Comparison of ENCODE assay signal across 1 cellular context in the genomic region with DNA sequence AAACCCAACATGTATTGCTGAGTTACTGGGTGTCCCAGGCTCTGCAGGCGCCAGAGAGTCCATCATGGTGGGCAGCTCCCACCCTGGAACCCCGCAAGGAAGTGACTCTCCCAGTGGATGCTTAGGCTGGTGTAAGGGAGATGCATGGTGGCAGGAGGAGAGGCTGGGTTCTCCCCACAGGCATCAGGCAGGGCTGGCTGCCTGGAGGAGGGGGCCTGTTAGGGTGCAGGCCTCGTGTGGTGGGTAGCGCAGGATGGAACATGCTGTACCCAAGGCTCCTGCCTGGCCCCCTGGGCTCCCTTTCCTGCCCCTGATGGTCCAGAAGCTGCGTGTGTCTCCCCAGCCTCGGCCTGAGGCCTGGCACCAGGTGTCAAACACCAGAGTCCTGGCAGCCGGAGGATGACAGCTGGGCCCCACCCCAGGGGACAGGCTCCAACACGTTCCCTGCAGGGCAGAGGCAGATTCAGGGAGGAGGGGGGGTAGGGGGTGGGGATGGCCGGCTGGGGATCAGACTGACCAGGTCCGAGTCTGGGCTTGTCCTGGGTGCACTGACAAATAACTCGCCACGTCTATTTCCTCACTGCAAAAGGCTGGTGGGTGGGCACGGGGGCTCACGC.
TF ChIP-seq lines count a peak whose summit lies in the region.

No MANE protein-coding gene starts in this region.

TF ChIP-seq in HepG2, 621 proteins besides CTCF, POLR2A, EP300 and RAD21:
- no peak for TF ChIP-seq MIER2 (CRISPR knock-in tag; IDR thresholded peaks at IDR 0.05)
- TF ChIP-seq, protein P1, sequence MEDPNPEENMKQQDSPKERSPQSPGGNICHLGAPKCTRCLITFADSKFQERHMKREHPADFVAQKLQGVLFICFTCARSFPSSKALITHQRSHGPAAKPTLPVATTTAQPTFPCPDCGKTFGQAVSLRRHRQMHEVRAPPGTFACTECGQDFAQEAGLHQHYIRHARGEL (CRISPR knock-in tag; IDR thresholded peaks at IDR 0.05) = peak; percentile 60; the same call in 1 of the 2 replicates
- TF ChIP-seq ZBTB7B (CRISPR knock-in tag; IDR thresholded peaks at IDR 0.05) = no peak
- 0 out of 2 replicates have a peak, but pooled peaks have one; percentile 7 for TF ChIP-seq HMG20A (CRISPR knock-in tag; IDR thresholded peaks at IDR 0.05; ENCODE audit: borderline replicate concordance)
- no peak for TF ChIP-seq HNRNPUL1 (IDR thresholded peaks at IDR 0.05; ENCODE audit: low read depth, low read length)
- 0 out of 2 replicates have a peak, but pooled peaks have one; percentile 57 for TF ChIP-seq CAMTA2 (CRISPR knock-in tag; IDR thresholded peaks at IDR 0.05; ENCODE audit: borderline replicate concordance)
- TF ChIP-seq MTA1 (CRISPR knock-in tag; IDR thresholded peaks at IDR 0.05; ENCODE audit: borderline replicate concordance) = no peak
- TF ChIP-seq, protein P2, sequence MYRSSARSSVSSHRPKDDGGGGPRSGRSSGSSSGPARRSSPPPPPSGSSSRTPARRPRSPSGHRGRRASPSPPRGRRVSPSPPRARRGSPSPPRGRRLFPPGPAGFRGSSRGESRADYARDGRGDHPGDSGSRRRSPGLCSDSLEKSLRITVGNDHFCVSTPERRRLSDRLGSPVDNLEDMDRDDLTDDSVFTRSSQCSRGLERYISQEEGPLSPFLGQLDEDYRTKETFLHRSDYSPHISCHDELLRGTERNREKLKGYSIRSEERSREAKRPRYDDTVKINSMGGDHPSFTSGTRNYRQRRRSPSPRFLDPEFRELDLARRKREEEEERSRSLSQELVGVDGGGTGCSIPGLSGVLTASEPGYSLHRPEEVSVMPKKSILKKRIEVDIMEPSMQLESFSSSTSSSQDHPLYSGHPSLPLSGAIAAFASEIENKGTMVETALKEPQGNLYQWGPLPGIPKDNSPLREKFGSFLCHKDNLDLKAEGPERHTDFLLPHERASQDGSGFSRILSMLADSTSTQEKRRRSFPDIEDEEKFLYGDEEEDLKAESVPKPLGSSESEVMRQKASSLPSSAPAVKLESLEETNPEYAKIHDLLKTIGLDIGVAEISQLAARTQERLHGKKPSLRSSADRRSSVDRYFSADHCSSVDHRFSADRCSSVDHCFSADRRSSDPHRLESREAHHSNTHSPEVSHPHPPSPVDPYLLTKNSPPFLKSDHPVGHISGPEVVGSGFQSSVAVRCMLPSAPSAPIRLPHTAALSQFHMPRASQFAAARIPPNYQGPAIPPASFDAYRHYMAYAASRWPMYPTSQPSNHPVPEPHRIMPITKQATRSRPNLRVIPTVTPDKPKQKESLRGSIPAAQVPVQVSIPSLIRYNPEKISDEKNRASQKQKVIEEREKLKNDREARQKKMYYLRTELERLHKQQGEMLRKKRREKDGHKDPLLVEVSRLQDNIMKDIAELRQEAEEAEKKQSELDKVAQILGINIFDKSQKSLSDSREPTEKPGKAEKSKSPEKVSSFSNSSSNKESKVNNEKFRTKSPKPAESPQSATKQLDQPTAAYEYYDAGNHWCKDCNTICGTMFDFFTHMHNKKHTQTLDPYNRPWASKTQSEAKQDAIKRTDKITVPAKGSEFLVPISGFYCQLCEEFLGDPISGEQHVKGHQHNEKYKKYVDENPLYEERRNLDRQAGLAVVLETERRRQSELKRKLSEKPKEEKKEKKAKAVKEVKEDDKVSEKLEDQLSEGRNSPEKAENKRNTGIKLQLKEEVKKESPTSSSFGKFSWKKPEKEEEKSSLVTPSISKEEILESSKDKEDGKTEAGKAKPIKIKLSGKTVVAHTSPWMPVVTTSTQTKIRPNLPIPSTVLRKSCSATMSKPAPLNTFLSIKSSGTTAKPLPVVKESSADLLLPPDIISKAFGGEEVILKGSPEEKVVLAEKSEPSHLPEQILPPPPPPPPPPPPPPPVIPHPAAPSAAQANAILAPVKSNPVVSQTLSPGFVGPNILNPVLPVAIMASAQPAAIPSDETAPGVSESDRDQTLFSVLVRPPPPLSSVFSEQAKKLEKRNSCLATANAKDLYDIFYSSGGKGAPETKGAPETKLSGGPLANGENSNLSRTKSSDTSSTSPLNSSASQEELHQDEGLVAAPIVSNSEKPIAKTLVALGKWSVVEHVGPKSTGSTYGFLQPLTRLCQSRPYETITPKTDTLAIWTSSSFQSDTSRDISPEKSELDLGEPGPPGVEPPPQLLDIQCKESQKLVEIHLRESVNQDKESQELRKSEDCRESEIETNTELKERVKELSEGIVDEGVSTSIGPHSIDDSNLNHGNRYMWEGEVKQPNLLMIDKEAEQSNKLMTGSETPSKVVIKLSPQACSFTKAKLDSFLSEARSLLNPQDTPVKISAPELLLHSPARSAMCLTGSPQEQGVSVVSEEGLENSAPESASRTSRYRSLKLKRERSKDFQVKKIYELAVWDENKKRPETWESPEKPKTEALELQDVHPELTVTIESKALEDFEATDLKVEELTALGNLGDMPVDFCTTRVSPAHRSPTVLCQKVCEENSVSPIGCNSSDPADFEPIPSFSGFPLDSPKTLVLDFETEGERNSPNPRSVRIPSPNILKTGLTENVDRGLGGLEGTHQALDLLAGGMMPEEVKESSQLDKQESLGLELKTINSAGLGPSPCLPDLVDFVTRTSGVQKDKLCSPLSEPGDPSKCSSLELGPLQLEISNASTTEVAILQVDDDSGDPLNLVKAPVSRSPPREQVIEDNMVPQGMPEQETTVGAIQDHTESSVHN (CRISPR knock-in tag; IDR thresholded peaks at IDR 0.05) = 0 out of 2 replicates have a peak, but pooled peaks have one; percentile 53
- TF ChIP-seq, protein P3, sequence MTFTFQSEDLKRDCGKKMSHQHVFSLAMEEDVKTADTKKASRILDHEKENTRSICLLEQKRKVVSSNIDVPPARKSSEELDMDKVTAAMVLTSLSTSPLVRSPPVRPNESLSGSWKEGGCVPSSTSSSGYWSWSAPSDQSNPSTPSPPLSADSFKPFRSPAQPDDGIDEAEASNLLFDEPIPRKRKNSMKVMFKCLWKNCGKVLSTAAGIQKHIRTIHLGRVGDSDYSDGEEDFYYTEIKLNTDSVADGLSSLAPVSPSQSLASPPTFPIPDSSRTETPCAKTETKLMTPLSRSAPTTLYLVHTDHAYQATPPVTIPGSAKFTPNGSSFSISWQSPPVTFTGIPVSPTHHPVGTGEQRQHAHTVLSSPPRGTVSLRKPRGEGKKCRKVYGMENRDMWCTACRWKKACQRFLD (CRISPR knock-in tag; IDR thresholded peaks at IDR 0.05; ENCODE audit: borderline replicate concordance) = 0 out of 2 replicates have a peak, but pooled peaks have one; percentile 13
- TF ChIP-seq ZNF329 (CRISPR knock-in tag; IDR thresholded peaks at IDR 0.05; ENCODE audit: low read depth) = no peak
- TF ChIP-seq, protein P4, sequence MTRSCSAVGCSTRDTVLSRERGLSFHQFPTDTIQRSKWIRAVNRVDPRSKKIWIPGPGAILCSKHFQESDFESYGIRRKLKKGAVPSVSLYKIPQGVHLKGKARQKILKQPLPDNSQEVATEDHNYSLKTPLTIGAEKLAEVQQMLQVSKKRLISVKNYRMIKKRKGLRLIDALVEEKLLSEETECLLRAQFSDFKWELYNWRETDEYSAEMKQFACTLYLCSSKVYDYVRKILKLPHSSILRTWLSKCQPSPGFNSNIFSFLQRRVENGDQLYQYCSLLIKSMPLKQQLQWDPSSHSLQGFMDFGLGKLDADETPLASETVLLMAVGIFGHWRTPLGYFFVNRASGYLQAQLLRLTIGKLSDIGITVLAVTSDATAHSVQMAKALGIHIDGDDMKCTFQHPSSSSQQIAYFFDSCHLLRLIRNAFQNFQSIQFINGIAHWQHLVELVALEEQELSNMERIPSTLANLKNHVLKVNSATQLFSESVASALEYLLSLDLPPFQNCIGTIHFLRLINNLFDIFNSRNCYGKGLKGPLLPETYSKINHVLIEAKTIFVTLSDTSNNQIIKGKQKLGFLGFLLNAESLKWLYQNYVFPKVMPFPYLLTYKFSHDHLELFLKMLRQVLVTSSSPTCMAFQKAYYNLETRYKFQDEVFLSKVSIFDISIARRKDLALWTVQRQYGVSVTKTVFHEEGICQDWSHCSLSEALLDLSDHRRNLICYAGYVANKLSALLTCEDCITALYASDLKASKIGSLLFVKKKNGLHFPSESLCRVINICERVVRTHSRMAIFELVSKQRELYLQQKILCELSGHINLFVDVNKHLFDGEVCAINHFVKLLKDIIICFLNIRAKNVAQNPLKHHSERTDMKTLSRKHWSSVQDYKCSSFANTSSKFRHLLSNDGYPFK (CRISPR knock-in tag; IDR thresholded peaks at IDR 0.05; ENCODE audit: borderline replicate concordance) = 0 out of 2 replicates have a peak, but pooled peaks have one; percentile 9
- no peak for TF ChIP-seq ZNF136 (CRISPR knock-in tag; IDR thresholded peaks at IDR 0.05; ENCODE audit: low read depth)
- TF ChIP-seq DNMT1 (CRISPR knock-in tag; IDR thresholded peaks at IDR 0.05) = peak; percentile 44; the same call in 1 of the 2 replicates
- 0 out of 2 replicates have a peak, but pooled peaks have one; percentile 3 for TF ChIP-seq TBX2 (CRISPR knock-in tag; IDR thresholded peaks at IDR 0.05; ENCODE audit: borderline replicate concordance)
- TF ChIP-seq ZNF207 (IDR thresholded peaks at IDR 0.05; ENCODE audit: borderline replicate concordance) = no peak
